In genomic region chr12:133129368-133130037, GRCh38 we compare ENCODE assay signal across 8 cellular contexts. TPM values are rescaled to one million over a fixed set of nuclear protein-coding genes. Genes with fewer than 3 reads are reported as not detected.
A peak's percentile ranks its signal among the peaks of the same experiment; 100 is the strongest.
DNase-seq lines count a peak whose midpoint lies in the region; ATAC-seq and TF ChIP-seq lines count a peak whose summit lies in the region.

No MANE protein-coding gene starts in this region.

- TF ChIP-seq POLR2A in uterus (IDR thresholded peaks at IDR 0.05): no peak

- intact Hi-C loops in OCI-LY7 (cut with micrococcal nuclease; ENCODE audit: unreplicated experiment) (loop anchor here (1.0 kb wide), 1 partner anchor 49 kb away; the partner anchor contains the start of gene ZNF140), uterus (cut with DNase I; ENCODE audit: low total_unique reads) (no loop called here)

- H3K9me2 ChIP-seq in OCI-LY7 (ENCODE audit: insufficient read depth, low read length): no peaks in the 10 kb centered on the region

- peak overlapping the region; percentile 96 to 100 for H3K4me3 Mint-ChIP-seq in activated T-cell treated with anti-CD3 and anti-CD28 coated beads, Interleukin-2, amount 50 U/mL, for 72 hours

- CTCF ChIA-PET in OCI-LY7 (lab: Charles Lee; ENCODE audit: unreplicated experiment): no interaction called here
- CTCF ChIA-PET in GM10248 (lab: Yijun Ruan, JAX): interaction anchor here (1.2 kb wide), 1 partner anchor 9 kb away, joined by 3 read pairs; no protein-coding TSS in a partner anchor

- H3K36me3 Mint-ChIP-seq in activated T-cell treated with anti-CD3 and anti-CD28 coated beads, Interleukin-2, amount 50 U/mL, for 72 hours (ENCODE audit: insufficient read depth in 2 of 2): peaks cover 36 to 68% of the 10 kb centered on the region in 2 donors

- H3K9me3 ChIP-seq in OCI-LY7 (ENCODE audit: low read length) (peaks cover 62% of the 10 kb centered on the region), mesodermal cell (ENCODE audit: control insufficient read depth, low read length) (peaks cover 58% of the 10 kb centered on the region), uterus (peaks cover 0 to 54% of the 10 kb centered on the region in 2 donors)

- H3K9me3 Mint-ChIP-seq in activated T-cell treated with anti-CD3 and anti-CD28 coated beads, Interleukin-2, amount 50 U/mL, for 72 hours: peaks cover 17 to 19% of the 10 kb centered on the region in 2 donors

- H3K27ac ChIP-seq in OCI-LY7 (ENCODE audit: low read depth, low read length, poor library complexity, severe bottlenecking) (peak overlapping the region; percentile 62), coronary artery (peak overlapping the region; percentile 73 to 97), mesodermal cell (ENCODE audit: low read depth, low read length, severe bottlenecking) (peak overlapping the region; percentile 98), uterus (peak overlapping the region; percentile 85 to 94)

- H3K4me3 ChIP-seq in OCI-LY7 (ENCODE audit: low read depth, low read length, poor library complexity, severe bottlenecking) (peak overlapping the region; percentile 79), coronary artery (peak overlapping the region; percentile 90), mesodermal cell (ENCODE audit: extremely low read depth, insufficient read depth, low read length, poor library complexity, severe bottlenecking) (peak overlapping the region; percentile 87), uterus (peak overlapping the region; percentile 65 to 88)

- peak overlapping the region; percentile 90 for H3K27ac Mint-ChIP-seq in activated T-cell treated with anti-CD3 and anti-CD28 coated beads, Interleukin-2, amount 50 U/mL, for 72 hours

- peaks cover 17% of the 10 kb centered on the region for H3K4me1 Mint-ChIP-seq in activated T-cell treated with anti-CD3 and anti-CD28 coated beads, Interleukin-2, amount 50 U/mL, for 72 hours (ENCODE audit: low read depth)

- no peaks in the 10 kb centered on the region for H4K20me1 ChIP-seq in OCI-LY7 (ENCODE audit: insufficient read depth, low read length)

- peak overlapping the region; percentile 71 for H2AFZ ChIP-seq in OCI-LY7 (ENCODE audit: low read length)

- BruUV-seq in OCI-LY7 (replicated peaks; lab: Mats Ljungman, UMichigan): no TSS peak

- POLR2A ChIA-PET in OCI-LY7 (lab: Charles Lee): interaction anchor here (0.8 kb wide), 1 partner anchor 52 kb away, joined by 3 read pairs; the partner anchor contains the start of gene ZNF268
- POLR2A ChIA-PET in GM10248 (lab: Yijun Ruan, JAX): interaction anchor here (1.0 kb wide), 2 partner anchors 38 to 49 kb away, joined by 3 read pairs; no protein-coding TSS in a partner anchor

- no peaks in the 10 kb centered on the region for H3K4me1 ChIP-seq in OCI-LY7 (ENCODE audit: insufficient read depth, low read length, poor library complexity, severe bottlenecking)
- H3K4me1 ChIP-seq in mesodermal cell (ENCODE audit: control insufficient read depth, insufficient read depth, low read length, poor library complexity, severe bottlenecking): no peaks in the 10 kb centered on the region
- H3K4me1 ChIP-seq in uterus: no peaks in the 10 kb centered on the region

- H3K36me3 ChIP-seq in OCI-LY7 (ENCODE audit: insufficient read depth, low read length): peaks cover 45% of the 10 kb centered on the region
- peaks cover 48% of the 10 kb centered on the region for H3K36me3 ChIP-seq in mesodermal cell (ENCODE audit: control insufficient read depth, insufficient read depth, low read length)
- H3K36me3 ChIP-seq in uterus: no peaks in the 10 kb centered on the region

- H3K79me2 ChIP-seq in OCI-LY7 (ENCODE audit: insufficient read depth, low read depth, low read length): peaks cover 8% of the 10 kb centered on the region; the same call in 1 of the 2 replicates

- DNase-seq in activated T-cell treated with anti-CD3 and anti-CD28 coated beads, Interleukin-2, amount 50 U/mL, for 72 hours: peak in 1 of 2 donors; percentile 9
- DNase-seq in activated T-cell treated with anti-CD3 and anti-CD28 coated beads for 4 hours: no peak
- DNase-seq in OCI-LY7 (ENCODE audit: low spot score): peak; percentile 44
- no peak for DNase-seq in coronary artery (ENCODE audit: low spot score)
- DNase-seq in uterus: no peak
- DNase-seq in GM10248 (ENCODE audit: extremely low spot score): no peak
- no peak for DNase-seq in NCI-H82 (lab: John Stamatoyannopoulos, UW)

- H3K27me3 ChIP-seq in uterus: no peaks in the 10 kb centered on the region

- H3K27me3 Mint-ChIP-seq in activated T-cell treated with anti-CD3 and anti-CD28 coated beads, Interleukin-2, amount 50 U/mL, for 72 hours (ENCODE audit: low read depth): no peaks in the 10 kb centered on the region

- WGBS in mesodermal cell (ENCODE audit: insufficient coverage in 2 of 2), 2 experiments: 2 to 18% methylated on average over 11 to 15 of the region's 26 CpGs

- H3K4me2 ChIP-seq in OCI-LY7 (ENCODE audit: low read length): peak overlapping the region; percentile 58

- TF ChIP-seq CTCF in OCI-LY7 (conservative IDR thresholded peaks at IDR 0.05; ENCODE audit: low read length) (0 out of 2 replicates have a peak, but pooled peaks have one; percentile 9), coronary artery (IDR thresholded peaks at IDR 0.05) (no peak), uterus (IDR thresholded peaks at IDR 0.05) (no peak), GM10248 (IDR thresholded peaks at IDR 0.05; ENCODE audit: control extremely low read depth, extremely low read depth, low read depth, missing control alignments) (no peak)

- peak in 1 of 2 donors; percentile 19 for ATAC-seq in activated T-cell treated with anti-CD3 and anti-CD28 coated beads, Interleukin-2, amount 50 U/mL, for 72 hours (replicated peaks in 1 of 2)

RNA-seq across cellular contexts. Expression of gene ZNF891, which starts 0.6 kb away (rescaled TPM):
- 1 to 10 TPM; 1.8 to 2.2 TPM for total RNA-seq in activated T-cell treated with anti-CD3 and anti-CD28 coated beads, Interleukin-2, amount 50 U/mL, for 72 hours
- total RNA-seq in OCI-LY7 (2014; rRNA removed; shearing (Covaris generic)): 3.1 and 3.2 TPM in 2 replicates
- total RNA-seq in OCI-LY7 (2022) (5.0 and 5.9 TPM in 2 replicates), uterus (1 to 10 TPM; 4.1 to 9.8 (median 6.8) TPM)
- polyA plus RNA-seq in mesodermal cell (2013, experiment 1 of 2): 0.77 TPM
- polyA plus RNA-seq in mesodermal cell (2013, experiment 2 of 2): 0.61 TPM

RNA-seq across cellular contexts. Expression of gene ZNF10, which starts 0.9 kb away (rescaled TPM):
- 10 to 100 TPM in 1 of 2 donors, 1 to 10 TPM in 1; 9.3 to 14.2 TPM for total RNA-seq in activated T-cell treated with anti-CD3 and anti-CD28 coated beads, Interleukin-2, amount 50 U/mL, for 72 hours
- 5.9 and 8.0 TPM in 2 replicates for total RNA-seq in OCI-LY7 (2014; rRNA removed; shearing (Covaris generic))
- 7.1 and 10.1 TPM in 2 replicates for total RNA-seq in OCI-LY7 (2022)
- polyA plus RNA-seq in mesodermal cell (2013, experiment 1 of 2): 4.7 TPM
- polyA plus RNA-seq in mesodermal cell (2013, experiment 2 of 2): 3.4 TPM
- 10 to 100 TPM; 17.9 to 35.9 (median 20.6) TPM for total RNA-seq in uterus

RNA-seq across cellular contexts. Expression of gene ZNF140, which starts 48.8 kb away (rescaled TPM):
- 10 to 100 TPM; 24.6 to 31.7 TPM for total RNA-seq in activated T-cell treated with anti-CD3 and anti-CD28 coated beads, Interleukin-2, amount 50 U/mL, for 72 hours
- total RNA-seq in OCI-LY7 (2014; rRNA removed; shearing (Covaris generic)): 13.4 and 16.3 TPM in 2 replicates
- total RNA-seq in OCI-LY7 (2022) (13.1 and 15.7 TPM in 2 replicates), uterus (10 to 100 TPM in 3 of 4 donors, 1 to 10 TPM in 1; 3.6 to 53.8 (median 19.6) TPM)
- polyA plus RNA-seq in mesodermal cell (2013, experiment 1 of 2): 18.4 TPM
- polyA plus RNA-seq in mesodermal cell (2013, experiment 2 of 2): 18.7 TPM

RNA-seq across cellular contexts. Expression of gene ZNF268, which starts 51.8 kb away (rescaled TPM):
- 10 to 100 TPM; 16.7 to 18.8 TPM for total RNA-seq in activated T-cell treated with anti-CD3 and anti-CD28 coated beads, Interleukin-2, amount 50 U/mL, for 72 hours
- 7.7 and 19.1 TPM in 2 replicates for total RNA-seq in OCI-LY7 (2014; rRNA removed; shearing (Covaris generic))
- total RNA-seq in OCI-LY7 (2022) (17.9 and 21.4 TPM in 2 replicates), uterus (10 to 100 TPM in 3 of 4 donors, 1 to 10 TPM in 1; 2.1 to 80.9 (median 23.8) TPM)
- 21.2 TPM for polyA plus RNA-seq in mesodermal cell (2013, experiment 1 of 2)
- polyA plus RNA-seq in mesodermal cell (2013, experiment 2 of 2): 18.8 TPM
